In genomic region chr20:20207291-20207690, GRCh38 we compare ENCODE assay signal across 16 cellular contexts.
A peak's percentile ranks its signal among the peaks of the same experiment; 100 is the strongest.
DNase-seq lines count a peak whose midpoint lies in the region; ATAC-seq and TF ChIP-seq lines count a peak whose summit lies in the region.
"Had no signal": no experiment of that assay in that cellular context is flagged by ENCODE, and none has a peak within 500 bp of the region (broad histone marks: within the 10 kb centered on the region; RNA-seq: fewer than 3 reads in every experiment).

No MANE protein-coding gene starts in this region.

- H3K27ac Mint-ChIP-seq in immature natural killer cell: peak overlapping the region; percentile 90 to 98 (median 94)
- H3K27ac Mint-ChIP-seq: activated CD4-positive, alpha-beta T cell treated with anti-CD3 and anti-CD28 coated beads for 36 hours; activated naive CD8-positive, alpha-beta T cell; endodermal cell had no signal

- H3K27me3 ChIP-seq in NT2/D1 (ENCODE audit: insufficient read depth, insufficient read length) (no peaks in the 10 kb centered on the region), uterus (no peaks in the 10 kb centered on the region)
- H3K27me3 ChIP-seq: gastrocnemius medialis had no signal

- H3K9ac ChIP-seq in NT2/D1 (ENCODE audit: insufficient read length, low read depth): no peak overlapping the region

- no peak for TF ChIP-seq CTCF in uterus (IDR thresholded peaks at IDR 0.05)

- intact Hi-C loops in uterus (cut with DNase I; ENCODE audit: low total_unique reads): no loop called here

- no peak for TF ChIP-seq POLR2A in uterus (IDR thresholded peaks at IDR 0.05)

- H3K9me3 ChIP-seq in NT2/D1 (ENCODE audit: insufficient read depth, low read length) (no peaks in the 10 kb centered on the region), uterus (no peaks in the 10 kb centered on the region)
- H3K9me3 ChIP-seq: gastrocnemius medialis had no signal

- peak overlapping the region in 4 of 5 donors; percentile 68 to 85 (median 76) for H3K4me3 Mint-ChIP-seq in immature natural killer cell
- H3K4me3 Mint-ChIP-seq: activated CD4-positive, alpha-beta T cell treated with anti-CD3 and anti-CD28 coated beads for 36 hours; activated naive CD8-positive, alpha-beta T cell; endodermal cell had no signal

- H3K4me1 Mint-ChIP-seq in immature natural killer cell: peaks cover 59 to 60% of the 10 kb centered on the region in 2 donors
- H3K4me1 Mint-ChIP-seq: activated CD4-positive, alpha-beta T cell treated with anti-CD3 and anti-CD28 coated beads for 36 hours had no signal

- no peak for ATAC-seq in GM19395 (IDR thresholded peaks at IDR 0.05; ENCODE audit: unreplicated experiment)
- ATAC-seq: activated CD4-positive, alpha-beta T cell treated with anti-CD3 and anti-CD28 coated beads for 36 hours; gastrocnemius medialis had no signal

- H3K36me3 ChIP-seq in NT2/D1 (ENCODE audit: insufficient read depth, insufficient read length, low read length) (no peaks in the 10 kb centered on the region), uterus (no peaks in the 10 kb centered on the region)
- H3K36me3 ChIP-seq: gastrocnemius medialis had no signal

- H3K4me3 ChIP-seq in NT2/D1 (ENCODE audit: insufficient read length, low read depth) (no peak overlapping the region), uterus (no peak overlapping the region)
- H3K4me3 ChIP-seq: gastrocnemius medialis had no signal

- H3K4me1 ChIP-seq in NT2/D1 (ENCODE audit: insufficient read depth, insufficient read length) (no peaks in the 10 kb centered on the region), uterus (no peaks in the 10 kb centered on the region)

- H3K9me3 Mint-ChIP-seq in immature natural killer cell: no peaks in the 10 kb centered on the region
- H3K9me3 Mint-ChIP-seq: endodermal cell had no signal

- H3K27ac ChIP-seq in uterus: no peak overlapping the region

- DNase-seq in DMS79 (lab: John Stamatoyannopoulos, UW) (peak; percentile 45), M059J (ENCODE audit: low read depth) (peak; percentile 78), NT2/D1 (ENCODE audit: low read depth, low spot score) (peak; percentile 27), immature natural killer cell (no peak), uterus (no peak), T1000 (lab: John Stamatoyannopoulos, UW) (no peak)
- DNase-seq in stimulated activated CD4-positive, alpha-beta T cell treated with anti-CD3 and anti-CD28 coated beads, Interleukin-1b, Interleukin-23, amount 100 ng/mL, for 48 hours: no peak
- DNase-seq: activated CD4-positive, alpha-beta T cell treated with anti-CD3 and anti-CD28 coated beads for 36 hours; activated T-cell treated with anti-CD3 and anti-CD28 coated beads, Interleukin-2, amount 50 U/mL, for 1 hour; endodermal cell; gastrocnemius medialis; IMR-90; NCI-H1105 treated with DMSO at 0.1 percent for 48 hours; stimulated activated CD4-positive, alpha-beta T cell treated with anti-CD3 and anti-CD28 coated beads, Interleukin-2, amount 100 ng/mL, for 24 hours had no signal

- H3K27me3 Mint-ChIP-seq in immature natural killer cell (ENCODE audit: low read depth in 3 of 3): peaks cover 0 to 17% (median 5%) of the 10 kb centered on the region in 3 donors

- H3K36me3 Mint-ChIP-seq in immature natural killer cell: peaks cover 0 to 5% (median 0%) of the 10 kb centered on the region in 3 donors
- H3K36me3 Mint-ChIP-seq: activated naive CD8-positive, alpha-beta T cell had no signal

Comparison
In these comparisons a context has a peak if more than half of its experiments do, and no peak if none do; other contexts are left out.
1. DNase-seq: peak in DMS79 (single experiment), M059J (single experiment) and NT2/D1 (single experiment); none in immature natural killer cell (0 of 3), uterus (0 of 2), stimulated activated CD4-positive, alpha-beta T cell treated with anti-CD3 and anti-CD28 coated beads, Interleukin-1b, Interleukin-23, amount 100 ng/mL, for 48 hours (single experiment) and T1000 (single experiment).